In genomic region chr6:56499121-56499520, GRCh38 we compare ENCODE assay signal across 16 cellular contexts.
A peak's percentile ranks its signal among the peaks of the same experiment; 100 is the strongest.
DNase-seq lines count a peak whose midpoint lies in the region; ATAC-seq, FAIRE-seq and TF ChIP-seq lines count a peak whose summit lies in the region.
"Had no signal": no experiment of that assay in that cellular context is flagged by ENCODE, and none has a peak within 500 bp of the region (broad histone marks: within the 10 kb centered on the region; RNA-seq: fewer than 3 reads in every experiment).

No MANE protein-coding gene starts in this region.

- POLR2A ChIA-PET in PC-3 (lab: Charles Lee; ENCODE audit: unreplicated experiment) = no interaction called here

- no peak overlapping the region for H2AFZ ChIP-seq in PC-3 (ENCODE audit: low read length)
- H2AFZ ChIP-seq: PC-9 had no signal

- no peak overlapping the region for H2AK5ac ChIP-seq in mesendoderm (ENCODE audit: low read length)

- no peaks in the 10 kb centered on the region for H4K20me1 ChIP-seq in PC-3 (ENCODE audit: low read length)

- H3K9me3 ChIP-seq in PC-3 (ENCODE audit: low read length) (no peaks in the 10 kb centered on the region), gastrocnemius medialis (no peaks in the 10 kb centered on the region), upper lobe of right lung (no peaks in the 10 kb centered on the region)

- H3K27ac Mint-ChIP-seq in activated naive CD8-positive, alpha-beta T cell treated with anti-CD3 and anti-CD28 coated beads, Interleukin-2, amount 50 U/mL, for 24 hours = no peak overlapping the region

- no peak overlapping the region for H3K27ac ChIP-seq in PC-3 (ENCODE audit: low read length)
- H3K27ac ChIP-seq in gastrocnemius medialis = peak overlapping the region in 3 of 4 donors; percentile 14 to 42 (median 34)
- H3K27ac ChIP-seq in upper lobe of right lung = no peak overlapping the region
- no peak overlapping the region for H3K27ac ChIP-seq in mesendoderm (ENCODE audit: low read depth, low read length)
- H3K27ac ChIP-seq: KMS-11, PC-9 had no signal

- TF ChIP-seq CTCF in PC-3 (conservative IDR thresholded peaks at IDR 0.05; ENCODE audit: low read depth, low read length) = no peak
- no peak for TF ChIP-seq CTCF in fibroblast of villous mesenchyme (IDR thresholded peaks at IDR 0.05; ENCODE audit: insufficient read depth, low read depth, low read length)
- no peak for TF ChIP-seq CTCF in gastrocnemius medialis (IDR thresholded peaks at IDR 0.05 in 4 of 5, conservative IDR thresholded peaks at IDR 0.05 in 1 of 5)
- TF ChIP-seq CTCF in upper lobe of right lung (IDR thresholded peaks at IDR 0.05) = no peak

- no peaks in the 10 kb centered on the region for H3F3A ChIP-seq in PC-3 (ENCODE audit: low read length, unreplicated experiment)

- H3K9me3 Mint-ChIP-seq in activated naive CD8-positive, alpha-beta T cell treated with anti-CD3 and anti-CD28 coated beads, Interleukin-2, amount 50 U/mL, for 24 hours = no peaks in the 10 kb centered on the region
- H3K9me3 Mint-ChIP-seq: CD14-positive monocyte had no signal

- BruUV-seq in PC-3 (replicated peaks; lab: Mats Ljungman, UMichigan) = no TSS peak

- no peaks in the 10 kb centered on the region for H3K79me2 ChIP-seq in PC-3 (ENCODE audit: low read length)
- no peaks in the 10 kb centered on the region for H3K79me2 ChIP-seq in mesendoderm (ENCODE audit: control insufficient read depth, insufficient read depth, low read length)

- CTCF ChIA-PET in PC-3 (lab: Charles Lee) = no interaction called here

- H3K36me3 ChIP-seq in PC-3 (ENCODE audit: low read depth, low read length) = peaks cover 18% of the 10 kb centered on the region
- H3K36me3 ChIP-seq in gastrocnemius medialis = peaks cover 3 to 55% of the 10 kb centered on the region in 2 donors
- peaks cover 56% of the 10 kb centered on the region for H3K36me3 ChIP-seq in upper lobe of right lung
- no peaks in the 10 kb centered on the region for H3K36me3 ChIP-seq in mesendoderm (ENCODE audit: control insufficient read depth, insufficient read depth, low read length)

- no peak overlapping the region for H3K4me3 Mint-ChIP-seq in activated naive CD8-positive, alpha-beta T cell treated with anti-CD3 and anti-CD28 coated beads, Interleukin-2, amount 50 U/mL, for 24 hours
- H3K4me3 Mint-ChIP-seq: CD14-positive monocyte had no signal

- H3K79me1 ChIP-seq in mesendoderm (ENCODE audit: low read length) = no peaks in the 10 kb centered on the region

- ATAC-seq in PC-3 = peak; percentile 31
- ATAC-seq in gastrocnemius medialis = no peak
- no peak for ATAC-seq in activated naive CD8-positive, alpha-beta T cell treated with anti-CD3 and anti-CD28 coated beads, Interleukin-2, amount 50 U/mL, for 24 hours
- no peak for ATAC-seq in upper lobe of right lung

- intact Hi-C loops in PC-3 (cut with micrococcal nuclease) (no loop called here), gastrocnemius medialis (cut with DNase I; ENCODE audit: low total_unique reads) (no loop called here), upper lobe of right lung (cut with DNase I) (no loop called here)

- in situ Hi-C loops in gastrocnemius medialis (cut with MboI; ENCODE audit: low sequenced_read_pairs in 4 of 4) = no loop called here

- no peak overlapping the region for H3K4ac ChIP-seq in mesendoderm (ENCODE audit: low read depth, low read length)

- H3K4me1 ChIP-seq in PC-3 (ENCODE audit: insufficient read depth, low read length) = no peaks in the 10 kb centered on the region
- H3K4me1 ChIP-seq in gastrocnemius medialis = peaks cover 0 to 9% of the 10 kb centered on the region in 2 donors
- no peaks in the 10 kb centered on the region for H3K4me1 ChIP-seq in upper lobe of right lung
- H3K4me1 ChIP-seq in mesendoderm (ENCODE audit: control insufficient read depth, low read depth, low read length) = no peaks in the 10 kb centered on the region

- H3K4me2 ChIP-seq in PC-3 (ENCODE audit: low read length) (no peak overlapping the region), mesendoderm (ENCODE audit: low read length) (no peak overlapping the region)
- H3K4me2 ChIP-seq: KMS-11, PC-9 had no signal

- no peak overlapping the region for H3K56ac ChIP-seq in mesendoderm (ENCODE audit: low read length)

- H3K9me2 ChIP-seq in PC-3 (replicated peaks; ENCODE audit: low read length) = no peaks in the 10 kb centered on the region

- no peaks in the 10 kb centered on the region for H3K27me3 Mint-ChIP-seq in activated naive CD8-positive, alpha-beta T cell treated with anti-CD3 and anti-CD28 coated beads, Interleukin-2, amount 50 U/mL, for 24 hours

- no peak overlapping the region for H2BK15ac ChIP-seq in mesendoderm (replicated peaks; ENCODE audit: low read depth)

- no peak overlapping the region for H3K23ac ChIP-seq in mesendoderm (ENCODE audit: low read length)

- no peaks in the 10 kb centered on the region for H3K27me3 ChIP-seq in PC-3 (ENCODE audit: low read length)
- no peaks in the 10 kb centered on the region for H3K27me3 ChIP-seq in gastrocnemius medialis
- H3K27me3 ChIP-seq in upper lobe of right lung = no peaks in the 10 kb centered on the region
- no peaks in the 10 kb centered on the region for H3K27me3 ChIP-seq in mesendoderm (ENCODE audit: insufficient read depth, low read length, poor library complexity)

- H3K9ac ChIP-seq in PC-3 (ENCODE audit: low read length) (no peak overlapping the region), mesendoderm (ENCODE audit: low read length) (no peak overlapping the region)
- H3K9ac ChIP-seq: KMS-11 had no signal

- H4K5ac ChIP-seq in mesendoderm (ENCODE audit: low read length) = no peak overlapping the region

- DNase-seq in GM12891 (ENCODE audit: insufficient read length, low spot score) (no peak), PC-3 (no peak), fibroblast of villous mesenchyme (ENCODE audit: low read depth) (peak; percentile 33), gastrocnemius medialis (no peak), upper lobe of right lung (no peak), mesendoderm (no peak)
- no peak for DNase-seq in activated naive CD8-positive, alpha-beta T cell treated with anti-CD3 and anti-CD28 coated beads, Interleukin-2, amount 50 U/mL, for 24 hours
- DNase-seq: COR-L47, DMS53, NCI-H1092, NCI-H1694, NCI-H446, NCI-H748 treated with DMSO at 0.1 percent for 48 hours, PC-9 had no signal

- H4K8ac ChIP-seq in mesendoderm (ENCODE audit: low read depth, low read length) = no peak overlapping the region

- peak; percentile 54 for FAIRE-seq in GM12891 (lab: Jason Lieb, UNC)

- no peaks in the 10 kb centered on the region for H3K4me1 Mint-ChIP-seq in activated naive CD8-positive, alpha-beta T cell treated with anti-CD3 and anti-CD28 coated beads, Interleukin-2, amount 50 U/mL, for 24 hours
- H3K4me1 Mint-ChIP-seq: CD14-positive monocyte had no signal

- TF ChIP-seq POLR2A in GM12891 (IDR thresholded peaks at IDR 0.05; ENCODE audit: low read depth, low read length) (no peak), gastrocnemius medialis (IDR thresholded peaks at IDR 0.05) (no peak)

- no peak overlapping the region for H3K18ac ChIP-seq in mesendoderm (ENCODE audit: low read length)

- no peaks in the 10 kb centered on the region for H3K36me3 Mint-ChIP-seq in activated naive CD8-positive, alpha-beta T cell treated with anti-CD3 and anti-CD28 coated beads, Interleukin-2, amount 50 U/mL, for 24 hours (ENCODE audit: low read depth)

- no peak overlapping the region for H3K4me3 ChIP-seq in PC-3 (ENCODE audit: low read length)
- H3K4me3 ChIP-seq in fibroblast of villous mesenchyme (ENCODE audit: low read depth, low read length) = no peak overlapping the region
- H3K4me3 ChIP-seq in gastrocnemius medialis = no peak overlapping the region
- H3K4me3 ChIP-seq in upper lobe of right lung = no peak overlapping the region
- H3K4me3 ChIP-seq in mesendoderm (ENCODE audit: low read length) = no peak overlapping the region
- H3K4me3 ChIP-seq: PC-9 had no signal

- no peak overlapping the region for H2BK120ac ChIP-seq in mesendoderm (ENCODE audit: low read depth, low read length)

- H2BK5ac ChIP-seq in mesendoderm (ENCODE audit: low read length) = no peak overlapping the region

TF ChIP-seq in GM12891, 5 proteins besides CTCF, POLR2A, EP300 and RAD21:
- no peak for TF ChIP-seq POLR2AphosphoS5 (IDR thresholded peaks at IDR 0.05; ENCODE audit: low read depth, low read length)
- no peak for TF ChIP-seq TAF1 (IDR thresholded peaks at IDR 0.05; ENCODE audit: low read depth, low read length)
- no peak for TF ChIP-seq POU2F2 (IDR thresholded peaks at IDR 0.05; ENCODE audit: low read depth, low read length)
- no peak for TF ChIP-seq PAX5 (IDR thresholded peaks at IDR 0.05; ENCODE audit: insufficient read depth, low read length, severe bottlenecking)
- no peak for TF ChIP-seq SPI1 (IDR thresholded peaks at IDR 0.05; ENCODE audit: low read depth, low read length)

Comparison
In these comparisons a context has a peak if more than half of its experiments do, and no peak if none do; other contexts are left out.
1. H3K27ac ChIP-seq: peak in gastrocnemius medialis (3 of 4); none in PC-3 (single experiment), upper lobe of right lung (single experiment) and mesendoderm (single experiment).